Comparison of ENCODE assay signal across 30 cellular contexts in genomic region chr12:60724984-60725383, GRCh38.
"Had no signal": no experiment of that assay in that cellular context is flagged by ENCODE, and none has a peak within 500 bp of the region (broad histone marks: within the 10 kb centered on the region; RNA-seq: fewer than 3 reads in every experiment).

No MANE protein-coding gene starts in this region.

- H2AFZ ChIP-seq: PC-9 had no signal

- H3K36me3 ChIP-seq: SJSA1 had no signal

- DNase-seq: Karpas-422, MV-4-11, NCI-H1092, NCI-H1105, NCI-H1417 treated with DMSO at 0.1 percent for 48 hours, NCI-H1436 treated with DMSO at 0.1 percent for 48 hours, NCI-H1694 treated with DMSO at 0.1 percent for 48 hours, NCI-H1930, NCI-H2029 treated with DMSO at 0.1 percent for 48 hours, NCI-H2081 treated with DMSO at 0.1 percent for 48 hours, NCI-H2107, NCI-H2171, NCI-H226, NCI-H446 treated with DMSO at 0.1 percent for 48 hours, NCI-H510A, NCI-H524, NCI-H526, NCI-H69, NCI-H748 treated with DMSO at 0.1 percent for 48 hours, NCI-H82, PC-9, SHP77 treated with DMSO at 0.1 percent for 48 hours, SK-N-SH, SW 1271, T-helper 1 cell had no signal

- ATAC-seq: Panc1, Right ventricle myocardium inferior had no signal

- H3K4me3 ChIP-seq: PC-9, SJSA1 had no signal

- H3K4me1 ChIP-seq: SJSA1 had no signal

- H3K4me2 ChIP-seq: KMS-11, PC-9, SK-N-SH had no signal

- H3K27me3 ChIP-seq: SJSA1 had no signal

- H3K9ac ChIP-seq: KMS-11, SK-N-SH had no signal

- H3K9me3 ChIP-seq: SJSA1 had no signal

- H3K27ac ChIP-seq: KMS-11, PC-9, RWPE1, SJSA1 had no signal
